Comparison of ENCODE assay signal across 8 cellular contexts in the genomic region with DNA sequence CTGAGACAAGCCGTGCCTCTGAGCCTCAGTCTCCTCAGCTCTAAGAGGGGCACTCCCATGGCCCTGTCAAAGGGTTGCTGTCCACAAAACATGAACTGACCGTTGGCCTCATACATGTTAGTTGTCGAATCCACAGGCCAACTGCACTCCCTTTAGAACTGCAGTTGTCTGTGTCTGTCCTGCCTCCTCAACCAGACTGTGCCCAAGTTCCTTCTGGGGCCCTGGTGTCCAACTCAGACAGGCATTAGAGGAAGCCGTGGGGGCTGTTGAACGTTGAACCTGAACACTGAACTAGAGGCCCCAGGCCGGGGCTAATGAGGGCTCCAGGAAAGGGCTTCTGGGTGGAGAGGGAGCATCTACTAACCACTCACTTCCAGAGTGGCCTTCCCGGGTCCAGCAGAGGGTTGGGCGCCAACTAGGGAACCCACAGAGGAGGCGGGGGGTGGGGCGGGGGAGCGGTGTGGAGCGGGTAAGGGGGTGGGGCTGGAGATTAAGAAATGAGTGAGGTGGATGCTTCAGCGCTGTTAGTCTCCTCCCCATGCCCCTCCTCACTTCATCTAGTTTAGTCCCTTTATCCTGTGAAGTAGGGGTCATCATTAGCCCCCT. TPM values are rescaled to one million over a fixed set of nuclear protein-coding genes. Genes with fewer than 3 reads are reported as not detected.
DNase-seq lines count a peak whose midpoint lies in the region; ATAC-seq and TF ChIP-seq lines count a peak whose summit lies in the region.

Gene RAB42 (plus strand): TSS at position 558 of the 606 bp plus-strand sequence. CDS start 247 bp downstream, outside the sequence.

- peak within 1 kb of the TSS; percentile 66 for H3K4me3 ChIP-seq in PC-3 (ENCODE audit: low read length)

- CTCF ChIA-PET in PC-3 (lab: Charles Lee), result no interaction called here

- H3K27ac Mint-ChIP-seq in endothelial cell (ENCODE audit: unreplicated experiment), result no peak within 1 kb of the TSS

- H3K27me3 ChIP-seq in PC-3 (ENCODE audit: low read length), result no peaks in the 10 kb centered on the region

- H3K9me2 ChIP-seq in PC-3 (replicated peaks; ENCODE audit: low read length), result no peaks in the 10 kb centered on the region

- peak within 1 kb of the TSS; percentile 43 for H3K9ac ChIP-seq in PC-3 (ENCODE audit: low read length)

- no peaks in the 10 kb centered on the region for H3K36me3 ChIP-seq in PC-3 (ENCODE audit: low read depth, low read length)

- DNase-seq in stimulated activated CD4-positive, alpha-beta T cell treated with anti-CD3 and anti-CD28 coated beads, Interleukin-2, amount 100 ng/mL, for 24 hours, result peak; percentile 26 to 32
- DNase-seq in stimulated activated CD4-positive, alpha-beta T cell treated with anti-CD3 and anti-CD28 coated beads, Interleukin-1b, Interleukin-23, amount 100 ng/mL, for 48 hours, result no peak
- DNase-seq in PC-3 (no peak), endothelial cell (ENCODE audit: low spot score) (no peak), myocyte (ENCODE audit: low read depth) (peak; percentile 37), SK-N-DZ (ENCODE audit: low spot score) (no peak), NCI-H446 treated with DMSO at 0.1 percent for 48 hours (lab: John Stamatoyannopoulos, UW) (no peak)

- H3K27me3 Mint-ChIP-seq in endothelial cell (ENCODE audit: unreplicated experiment), result peaks cover 2% of the 10 kb centered on the region

- H3K4me3 Mint-ChIP-seq in endothelial cell (ENCODE audit: unreplicated experiment), result peak within 1 kb of the TSS; percentile 82

- intact Hi-C loops in PC-3 (cut with micrococcal nuclease), result no loop called here

- H2AFZ ChIP-seq in PC-3 (ENCODE audit: low read length), result peak within 1 kb of the TSS; percentile 75; the same call in 1 of the 2 replicates

- peaks cover 17% of the 10 kb centered on the region for H3K4me1 ChIP-seq in PC-3 (ENCODE audit: insufficient read depth, low read length)

- H3K79me2 ChIP-seq in PC-3 (ENCODE audit: low read length), result no peaks in the 10 kb centered on the region

- POLR2A ChIA-PET in PC-3 (lab: Charles Lee; ENCODE audit: unreplicated experiment), result no interaction called here

- BruUV-seq in PC-3 (replicated peaks; lab: Mats Ljungman, UMichigan), result no TSS peak

- no peaks in the 10 kb centered on the region for H3K9me3 Mint-ChIP-seq in endothelial cell (ENCODE audit: unreplicated experiment)

- H3K4me2 ChIP-seq in PC-3 (ENCODE audit: low read length), result peak within 1 kb of the TSS; percentile 84

- H4K20me1 ChIP-seq in PC-3 (ENCODE audit: low read length), result no peaks in the 10 kb centered on the region

- TF ChIP-seq CTCF in PC-3 (conservative IDR thresholded peaks at IDR 0.05; ENCODE audit: low read depth, low read length), result no peak
- no peak for TF ChIP-seq CTCF in endothelial cell (IDR thresholded peaks at IDR 0.05; ENCODE audit: unreplicated experiment)

- H3K9me3 ChIP-seq in PC-3 (ENCODE audit: low read length), result no peaks in the 10 kb centered on the region

- peaks cover 5% of the 10 kb centered on the region for H3K4me1 Mint-ChIP-seq in endothelial cell (ENCODE audit: unreplicated experiment)

- ATAC-seq in PC-3 (no peak), GM21717 (IDR thresholded peaks at IDR 0.05; ENCODE audit: unreplicated experiment) (no peak)

- no peak within 1 kb of the TSS for H3K27ac ChIP-seq in PC-3 (ENCODE audit: low read length)

- no peaks in the 10 kb centered on the region for H3F3A ChIP-seq in PC-3 (ENCODE audit: low read length, unreplicated experiment)

- no peaks in the 10 kb centered on the region for H3K36me3 Mint-ChIP-seq in endothelial cell (ENCODE audit: low read depth, unreplicated experiment)

RNA-seq across cellular contexts. Expression of gene RAB42, which starts in this region (rescaled TPM):
- total RNA-seq in PC-3 (2014; rRNA removed), result 1.5 and 4.7 TPM in 2 replicates
- not detected for total RNA-seq in endothelial cell (ENCODE audit: unreplicated experiment)
- 1.2 and 2.0 TPM in 2 replicates for total RNA-seq in myocyte
- 0.95 TPM for polyA plus RNA-seq in myocyte (2012)
- polyA plus RNA-seq in SK-N-DZ (2014; cell fraction: cytosol; rRNA removed), result 5.1 and 5.3 TPM in 2 replicates
- polyA plus RNA-seq in SK-N-DZ (2014; cell fraction: nucleus; rRNA removed), result 0.23 and 0.59 TPM in 2 replicates

Comparison
In these comparisons a context has a peak if more than half of its experiments do, and no peak if none do; other contexts are left out.
1. DNase-seq: peak in stimulated activated CD4-positive, alpha-beta T cell treated with anti-CD3 and anti-CD28 coated beads, Interleukin-2, amount 100 ng/mL, for 24 hours (2 of 2) and myocyte (single experiment); none in stimulated activated CD4-positive, alpha-beta T cell treated with anti-CD3 and anti-CD28 coated beads, Interleukin-1b, Interleukin-23, amount 100 ng/mL, for 48 hours (single experiment), PC-3 (single experiment), endothelial cell (single experiment), SK-N-DZ (single experiment) and NCI-H446 treated with DMSO at 0.1 percent for 48 hours (single experiment).